Comparison of ENCODE assay signal across 1 cellular context in the genomic region with DNA sequence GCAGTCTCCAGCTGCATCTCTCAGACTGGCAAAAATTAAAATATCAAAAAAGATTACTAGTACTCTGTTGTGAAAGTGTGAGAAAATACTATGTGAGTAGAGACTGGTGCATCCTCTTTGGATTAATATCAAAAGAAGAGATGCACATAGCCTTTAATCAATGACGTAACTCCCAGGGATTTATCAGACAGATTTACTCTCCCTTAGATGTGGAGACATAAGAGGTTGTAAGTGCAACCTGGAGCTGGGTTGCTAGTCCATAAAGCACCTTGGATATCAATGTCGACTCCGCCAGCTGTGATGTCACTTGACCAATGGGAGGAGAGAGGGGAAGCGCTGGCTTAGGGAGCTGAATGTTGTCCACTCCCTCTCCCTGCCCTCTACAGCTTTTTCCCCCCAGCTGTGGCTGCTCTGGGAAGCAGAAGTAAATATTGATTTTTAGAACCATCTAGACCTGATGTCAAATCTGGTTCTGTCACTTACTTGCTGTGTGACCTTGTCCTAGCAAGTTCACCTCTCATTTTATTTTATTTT.
TF ChIP-seq lines count a peak whose summit lies in the region.

No MANE protein-coding gene starts in this region.

TF ChIP-seq in GM23338, 12 proteins besides CTCF, POLR2A, EP300 and RAD21 (continued from another document):
- TF ChIP-seq, protein P1, sequence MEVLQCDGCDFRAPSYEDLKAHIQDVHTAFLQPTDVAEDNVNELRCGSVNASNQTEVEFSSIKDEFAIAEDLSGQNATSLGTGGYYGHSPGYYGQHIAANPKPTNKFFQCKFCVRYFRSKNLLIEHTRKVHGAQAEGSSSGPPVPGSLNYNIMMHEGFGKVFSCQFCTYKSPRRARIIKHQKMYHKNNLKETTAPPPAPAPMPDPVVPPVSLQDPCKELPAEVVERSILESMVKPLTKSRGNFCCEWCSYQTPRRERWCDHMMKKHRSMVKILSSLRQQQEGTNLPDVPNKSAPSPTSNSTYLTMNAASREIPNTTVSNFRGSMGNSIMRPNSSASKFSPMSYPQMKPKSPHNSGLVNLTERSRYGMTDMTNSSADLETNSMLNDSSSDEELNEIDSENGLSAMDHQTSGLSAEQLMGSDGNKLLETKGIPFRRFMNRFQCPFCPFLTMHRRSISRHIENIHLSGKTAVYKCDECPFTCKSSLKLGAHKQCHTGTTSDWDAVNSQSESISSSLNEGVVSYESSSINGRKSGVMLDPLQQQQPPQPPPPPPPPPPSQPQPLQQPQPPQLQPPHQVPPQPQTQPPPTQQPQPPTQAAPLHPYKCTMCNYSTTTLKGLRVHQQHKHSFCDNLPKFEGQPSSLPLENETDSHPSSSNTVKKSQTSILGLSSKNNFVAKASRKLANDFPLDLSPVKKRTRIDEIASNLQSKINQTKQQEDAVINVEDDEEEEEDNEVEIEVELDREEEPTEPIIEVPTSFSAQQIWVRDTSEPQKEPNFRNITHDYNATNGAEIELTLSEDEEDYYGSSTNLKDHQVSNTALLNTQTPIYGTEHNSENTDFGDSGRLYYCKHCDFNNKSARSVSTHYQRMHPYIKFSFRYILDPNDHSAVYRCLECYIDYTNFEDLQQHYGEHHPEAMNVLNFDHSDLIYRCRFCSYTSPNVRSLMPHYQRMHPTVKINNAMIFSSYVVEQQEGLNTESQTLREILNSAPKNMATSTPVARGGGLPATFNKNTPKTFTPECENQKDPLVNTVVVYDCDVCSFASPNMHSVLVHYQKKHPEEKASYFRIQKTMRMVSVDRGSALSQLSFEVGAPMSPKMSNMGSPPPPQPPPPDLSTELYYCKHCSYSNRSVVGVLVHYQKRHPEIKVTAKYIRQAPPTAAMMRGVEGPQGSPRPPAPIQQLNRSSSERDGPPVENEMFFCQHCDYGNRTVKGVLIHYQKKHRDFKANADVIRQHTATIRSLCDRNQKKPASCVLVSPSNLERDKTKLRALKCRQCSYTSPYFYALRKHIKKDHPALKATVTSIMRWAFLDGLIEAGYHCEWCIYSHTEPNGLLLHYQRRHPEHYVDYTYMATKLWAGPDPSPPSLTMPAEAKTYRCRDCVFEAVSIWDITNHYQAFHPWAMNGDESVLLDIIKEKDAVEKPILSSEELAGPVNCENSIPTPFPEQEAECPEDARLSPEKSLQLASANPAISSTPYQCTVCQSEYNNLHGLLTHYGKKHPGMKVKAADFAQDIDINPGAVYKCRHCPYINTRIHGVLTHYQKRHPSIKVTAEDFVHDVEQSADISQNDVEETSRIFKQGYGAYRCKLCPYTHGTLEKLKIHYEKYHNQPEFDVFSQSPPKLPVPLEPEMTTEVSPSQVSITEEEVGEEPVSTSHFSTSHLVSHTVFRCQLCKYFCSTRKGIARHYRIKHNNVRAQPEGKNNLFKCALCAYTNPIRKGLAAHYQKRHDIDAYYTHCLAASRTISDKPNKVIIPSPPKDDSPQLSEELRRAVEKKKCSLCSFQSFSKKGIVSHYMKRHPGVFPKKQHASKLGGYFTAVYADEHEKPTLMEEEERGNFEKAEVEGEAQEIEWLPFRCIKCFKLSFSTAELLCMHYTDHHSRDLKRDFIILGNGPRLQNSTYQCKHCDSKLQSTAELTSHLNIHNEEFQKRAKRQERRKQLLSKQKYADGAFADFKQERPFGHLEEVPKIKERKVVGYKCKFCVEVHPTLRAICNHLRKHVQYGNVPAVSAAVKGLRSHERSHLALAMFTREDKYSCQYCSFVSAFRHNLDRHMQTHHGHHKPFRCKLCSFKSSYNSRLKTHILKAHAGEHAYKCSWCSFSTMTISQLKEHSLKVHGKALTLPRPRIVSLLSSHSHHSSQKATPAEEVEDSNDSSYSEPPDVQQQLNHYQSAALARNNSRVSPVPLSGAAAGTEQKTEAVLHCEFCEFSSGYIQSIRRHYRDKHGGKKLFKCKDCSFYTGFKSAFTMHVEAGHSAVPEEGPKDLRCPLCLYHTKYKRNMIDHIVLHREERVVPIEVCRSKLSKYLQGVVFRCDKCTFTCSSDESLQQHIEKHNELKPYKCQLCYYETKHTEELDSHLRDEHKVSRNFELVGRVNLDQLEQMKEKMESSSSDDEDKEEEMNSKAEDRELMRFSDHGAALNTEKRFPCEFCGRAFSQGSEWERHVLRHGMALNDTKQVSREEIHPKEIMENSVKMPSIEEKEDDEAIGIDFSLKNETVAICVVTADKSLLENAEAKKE (CRISPR knock-in tag; IDR thresholded peaks at IDR 0.05): no peak
- TF ChIP-seq EZH2 (IDR thresholded peaks at IDR 0.05; ENCODE audit: low read depth, unreplicated experiment): no peak
- TF ChIP-seq STAT1 (IDR thresholded peaks at IDR 0.05; ENCODE audit: unreplicated experiment): no peak
- no peak for TF ChIP-seq ZNF114 (CRISPR knock-in tag; IDR thresholded peaks at IDR 0.05)
- no peak for TF ChIP-seq CREB1 (CRISPR knock-in tag; IDR thresholded peaks at IDR 0.05; ENCODE audit: low read depth)
- TF ChIP-seq, protein P2, sequence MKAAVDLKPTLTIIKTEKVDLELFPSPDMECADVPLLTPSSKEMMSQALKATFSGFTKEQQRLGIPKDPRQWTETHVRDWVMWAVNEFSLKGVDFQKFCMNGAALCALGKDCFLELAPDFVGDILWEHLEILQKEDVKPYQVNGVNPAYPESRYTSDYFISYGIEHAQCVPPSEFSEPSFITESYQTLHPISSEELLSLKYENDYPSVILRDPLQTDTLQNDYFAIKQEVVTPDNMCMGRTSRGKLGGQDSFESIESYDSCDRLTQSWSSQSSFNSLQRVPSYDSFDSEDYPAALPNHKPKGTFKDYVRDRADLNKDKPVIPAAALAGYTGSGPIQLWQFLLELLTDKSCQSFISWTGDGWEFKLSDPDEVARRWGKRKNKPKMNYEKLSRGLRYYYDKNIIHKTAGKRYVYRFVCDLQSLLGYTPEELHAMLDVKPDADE (IDR thresholded peaks at IDR 0.05): no peak
- TF ChIP-seq POLR2AphosphoS5 (IDR thresholded peaks at IDR 0.05; ENCODE audit: low read depth): no peak
- TF ChIP-seq, protein P3, sequence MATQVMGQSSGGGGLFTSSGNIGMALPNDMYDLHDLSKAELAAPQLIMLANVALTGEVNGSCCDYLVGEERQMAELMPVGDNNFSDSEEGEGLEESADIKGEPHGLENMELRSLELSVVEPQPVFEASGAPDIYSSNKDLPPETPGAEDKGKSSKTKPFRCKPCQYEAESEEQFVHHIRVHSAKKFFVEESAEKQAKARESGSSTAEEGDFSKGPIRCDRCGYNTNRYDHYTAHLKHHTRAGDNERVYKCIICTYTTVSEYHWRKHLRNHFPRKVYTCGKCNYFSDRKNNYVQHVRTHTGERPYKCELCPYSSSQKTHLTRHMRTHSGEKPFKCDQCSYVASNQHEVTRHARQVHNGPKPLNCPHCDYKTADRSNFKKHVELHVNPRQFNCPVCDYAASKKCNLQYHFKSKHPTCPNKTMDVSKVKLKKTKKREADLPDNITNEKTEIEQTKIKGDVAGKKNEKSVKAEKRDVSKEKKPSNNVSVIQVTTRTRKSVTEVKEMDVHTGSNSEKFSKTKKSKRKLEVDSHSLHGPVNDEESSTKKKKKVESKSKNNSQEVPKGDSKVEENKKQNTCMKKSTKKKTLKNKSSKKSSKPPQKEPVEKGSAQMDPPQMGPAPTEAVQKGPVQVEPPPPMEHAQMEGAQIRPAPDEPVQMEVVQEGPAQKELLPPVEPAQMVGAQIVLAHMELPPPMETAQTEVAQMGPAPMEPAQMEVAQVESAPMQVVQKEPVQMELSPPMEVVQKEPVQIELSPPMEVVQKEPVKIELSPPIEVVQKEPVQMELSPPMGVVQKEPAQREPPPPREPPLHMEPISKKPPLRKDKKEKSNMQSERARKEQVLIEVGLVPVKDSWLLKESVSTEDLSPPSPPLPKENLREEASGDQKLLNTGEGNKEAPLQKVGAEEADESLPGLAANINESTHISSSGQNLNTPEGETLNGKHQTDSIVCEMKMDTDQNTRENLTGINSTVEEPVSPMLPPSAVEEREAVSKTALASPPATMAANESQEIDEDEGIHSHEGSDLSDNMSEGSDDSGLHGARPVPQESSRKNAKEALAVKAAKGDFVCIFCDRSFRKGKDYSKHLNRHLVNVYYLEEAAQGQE (IDR thresholded peaks at IDR 0.05; ENCODE audit: unreplicated experiment): no peak
